1 cellular context compared by ENCODE assay signal in the genomic region with DNA sequence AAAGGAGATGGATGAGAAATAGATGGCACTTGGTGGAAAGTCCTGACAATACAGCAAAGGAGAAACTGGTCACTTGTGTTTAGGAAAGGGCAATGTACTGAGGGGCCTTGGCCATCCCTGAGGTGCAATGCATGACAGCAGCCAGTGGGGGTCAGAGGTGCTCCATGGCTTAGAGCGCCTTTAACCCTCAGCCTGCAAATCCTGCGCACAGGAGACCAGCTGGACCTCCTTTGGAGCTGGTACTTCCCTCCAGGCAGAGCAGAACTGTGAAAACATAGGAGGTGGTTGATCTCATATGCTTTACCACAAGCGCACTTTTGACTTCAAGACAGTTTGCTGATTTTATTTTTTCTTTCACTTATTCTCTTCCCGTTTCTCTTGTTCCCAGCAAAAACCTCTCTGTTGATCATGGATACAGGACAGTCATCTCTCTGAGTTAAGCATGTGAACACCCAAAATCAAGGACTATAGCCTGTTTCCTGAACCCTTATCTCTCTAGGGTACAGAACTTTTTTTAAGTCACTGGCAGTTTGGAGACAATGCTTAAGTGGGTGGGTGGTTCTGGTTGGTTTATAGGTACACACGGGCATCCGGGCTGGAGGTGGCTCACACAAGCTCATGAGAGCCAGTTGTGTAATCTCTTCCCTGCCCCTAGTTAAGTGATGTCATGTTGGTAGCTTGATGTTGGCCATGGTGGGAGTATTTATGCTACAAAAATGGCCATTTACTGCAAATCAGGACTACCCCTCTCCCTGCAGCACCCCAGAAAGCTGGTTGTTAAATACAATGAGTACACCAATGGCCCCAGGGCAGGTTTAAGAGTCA.
TF ChIP-seq lines count a peak whose summit lies in the region.

No MANE protein-coding gene starts in this region.

TF ChIP-seq in WTC11, 78 proteins besides CTCF, POLR2A, EP300 and RAD21:
- TF ChIP-seq ZNF532 (CRISPR knock-in tag; IDR thresholded peaks at IDR 0.05; ENCODE audit: borderline replicate concordance) (no peak), SMAD3 (CRISPR knock-in tag; IDR thresholded peaks at IDR 0.05; ENCODE audit: borderline replicate concordance) (no peak), NFE2L1 (CRISPR knock-in tag; IDR thresholded peaks at IDR 0.05) (no peak), RORB (CRISPR knock-in tag; IDR thresholded peaks at IDR 0.05) (no peak), RELA (CRISPR knock-in tag; IDR thresholded peaks at IDR 0.05; ENCODE audit: borderline replicate concordance) (no peak), ZNF423 (CRISPR knock-in tag; IDR thresholded peaks at IDR 0.05) (no peak), TEAD1 (CRISPR knock-in tag; IDR thresholded peaks at IDR 0.05) (no peak), SP1 (CRISPR knock-in tag; conservative IDR thresholded peaks at IDR 0.05) (no peak), ZBTB43 (CRISPR knock-in tag; IDR thresholded peaks at IDR 0.05) (no peak)
- TF ChIP-seq, protein P1, sequence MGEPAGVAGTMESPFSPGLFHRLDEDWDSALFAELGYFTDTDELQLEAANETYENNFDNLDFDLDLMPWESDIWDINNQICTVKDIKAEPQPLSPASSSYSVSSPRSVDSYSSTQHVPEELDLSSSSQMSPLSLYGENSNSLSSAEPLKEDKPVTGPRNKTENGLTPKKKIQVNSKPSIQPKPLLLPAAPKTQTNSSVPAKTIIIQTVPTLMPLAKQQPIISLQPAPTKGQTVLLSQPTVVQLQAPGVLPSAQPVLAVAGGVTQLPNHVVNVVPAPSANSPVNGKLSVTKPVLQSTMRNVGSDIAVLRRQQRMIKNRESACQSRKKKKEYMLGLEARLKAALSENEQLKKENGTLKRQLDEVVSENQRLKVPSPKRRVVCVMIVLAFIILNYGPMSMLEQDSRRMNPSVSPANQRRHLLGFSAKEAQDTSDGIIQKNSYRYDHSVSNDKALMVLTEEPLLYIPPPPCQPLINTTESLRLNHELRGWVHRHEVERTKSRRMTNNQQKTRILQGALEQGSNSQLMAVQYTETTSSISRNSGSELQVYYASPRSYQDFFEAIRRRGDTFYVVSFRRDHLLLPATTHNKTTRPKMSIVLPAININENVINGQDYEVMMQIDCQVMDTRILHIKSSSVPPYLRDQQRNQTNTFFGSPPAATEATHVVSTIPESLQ (CRISPR knock-in tag; IDR thresholded peaks at IDR 0.05) = no peak
- TF ChIP-seq, protein P2, sequence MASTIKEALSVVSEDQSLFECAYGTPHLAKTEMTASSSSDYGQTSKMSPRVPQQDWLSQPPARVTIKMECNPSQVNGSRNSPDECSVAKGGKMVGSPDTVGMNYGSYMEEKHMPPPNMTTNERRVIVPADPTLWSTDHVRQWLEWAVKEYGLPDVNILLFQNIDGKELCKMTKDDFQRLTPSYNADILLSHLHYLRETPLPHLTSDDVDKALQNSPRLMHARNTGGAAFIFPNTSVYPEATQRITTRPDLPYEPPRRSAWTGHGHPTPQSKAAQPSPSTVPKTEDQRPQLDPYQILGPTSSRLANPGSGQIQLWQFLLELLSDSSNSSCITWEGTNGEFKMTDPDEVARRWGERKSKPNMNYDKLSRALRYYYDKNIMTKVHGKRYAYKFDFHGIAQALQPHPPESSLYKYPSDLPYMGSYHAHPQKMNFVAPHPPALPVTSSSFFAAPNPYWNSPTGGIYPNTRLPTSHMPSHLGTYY (CRISPR knock-in tag; IDR thresholded peaks at IDR 0.05) = no peak
